Comparison of ENCODE assay signal across 9 cellular contexts in the genomic region with DNA sequence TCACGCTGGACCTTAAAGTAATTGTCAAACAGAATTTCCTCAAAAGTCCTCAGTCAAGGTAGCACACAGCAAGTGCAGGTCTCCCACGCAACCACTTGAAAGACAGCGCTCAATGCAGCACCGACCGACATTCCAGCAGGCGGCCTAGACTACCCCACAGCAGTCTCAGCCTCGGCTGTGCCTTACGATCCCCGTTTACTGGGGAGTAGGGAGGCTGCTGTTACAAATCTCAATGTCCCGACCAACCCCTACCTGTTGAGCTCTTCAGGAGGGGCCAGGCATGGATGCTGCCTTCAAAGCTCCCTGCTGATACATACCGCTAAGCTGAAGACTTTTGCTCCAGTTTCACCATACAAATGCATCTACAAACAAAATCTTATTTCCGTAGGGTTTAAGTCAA. TPM values are rescaled to one million over a fixed set of nuclear protein-coding genes. Genes with fewer than 3 reads are reported as not detected.
A peak's percentile ranks its signal among the peaks of the same experiment; 100 is the strongest.
DNase-seq lines count a peak whose midpoint lies in the region; ATAC-seq, FAIRE-seq and TF ChIP-seq lines count a peak whose summit lies in the region.
"Had no signal": no experiment of that assay in that cellular context is flagged by ENCODE, and none has a peak within 500 bp of the region (broad histone marks: within the 10 kb centered on the region; RNA-seq: fewer than 3 reads in every experiment).

No MANE protein-coding gene starts in this region.

- peak; percentile 1 for DNase-seq in AG20443 (ENCODE audit: low spot score)
- peak; percentile 19 for DNase-seq in RWPE2 (ENCODE audit: low spot score)
- no peak for DNase-seq in astrocyte (ENCODE audit: low read depth)
- no peak for DNase-seq in neural crest cell (ENCODE audit: low read depth, low spot score)
- DNase-seq in GM03348 (ENCODE audit: low spot score): no peak
- DNase-seq: NCI-H524 treated with DMSO at 0.1 percent for 48 hours had no signal

- H3K4me1 ChIP-seq in RWPE2 (ENCODE audit: insufficient read depth, poor library complexity, severe bottlenecking) (peaks cover 53% of the 10 kb centered on the region), astrocyte (ENCODE audit: insufficient read depth, low read length) (peaks cover 39% of the 10 kb centered on the region)

- H3K36me3 Mint-ChIP-seq in astrocyte (ENCODE audit: low read depth, unreplicated experiment): peaks cover 3% of the 10 kb centered on the region
- H3K36me3 Mint-ChIP-seq in neural crest cell (ENCODE audit: low read depth): peaks cover 3% of the 10 kb centered on the region

- no peak overlapping the region for H3K9ac ChIP-seq in astrocyte (ENCODE audit: low read length)

- peak overlapping the region; percentile 80 for H3K27ac ChIP-seq in RWPE2 (ENCODE audit: poor library complexity, severe bottlenecking)
- H3K27ac ChIP-seq in astrocyte (ENCODE audit: low read depth, low read length): no peak overlapping the region

- ATAC-seq in RWPE2 (ENCODE audit: low read depth) (no peak), HG02884 (IDR thresholded peaks at IDR 0.05; ENCODE audit: unreplicated experiment) (no peak), GM19023 (IDR thresholded peaks at IDR 0.05; ENCODE audit: unreplicated experiment) (no peak), HG03139 (IDR thresholded peaks at IDR 0.05; ENCODE audit: unreplicated experiment) (no peak)

- peaks cover 39% of the 10 kb centered on the region for H3K4me1 Mint-ChIP-seq in astrocyte (ENCODE audit: low read depth, unreplicated experiment)
- peaks cover 66% of the 10 kb centered on the region for H3K4me1 Mint-ChIP-seq in neural crest cell

- no peaks in the 10 kb centered on the region for H3K27me3 ChIP-seq in RWPE2 (ENCODE audit: insufficient read depth, poor library complexity, severe bottlenecking)
- H3K27me3 ChIP-seq in astrocyte (ENCODE audit: insufficient read depth, low read length): no peaks in the 10 kb centered on the region

- H3K4me3 Mint-ChIP-seq in astrocyte (ENCODE audit: unreplicated experiment) (no peak overlapping the region), neural crest cell (peak overlapping the region; percentile 52)

- H3K27me3 Mint-ChIP-seq in astrocyte (ENCODE audit: low read depth, unreplicated experiment): no peaks in the 10 kb centered on the region
- H3K27me3 Mint-ChIP-seq in neural crest cell (ENCODE audit: low read depth): no peaks in the 10 kb centered on the region

- H3K27ac Mint-ChIP-seq in astrocyte (ENCODE audit: unreplicated experiment): peak overlapping the region; percentile 41
- H3K27ac Mint-ChIP-seq in neural crest cell (ENCODE audit: unreplicated experiment): peak overlapping the region; percentile 5

- H3K4me2 ChIP-seq in astrocyte (ENCODE audit: low read length): no peak overlapping the region

- peaks cover 67% of the 10 kb centered on the region for H4K20me1 ChIP-seq in astrocyte (ENCODE audit: insufficient read depth, low read length)

- H3K9me3 ChIP-seq in RWPE2 (ENCODE audit: severe bottlenecking): no peaks in the 10 kb centered on the region
- H3K9me3 ChIP-seq in astrocyte (ENCODE audit: insufficient read depth, low read depth, low read length): no peaks in the 10 kb centered on the region

- H3K36me3 ChIP-seq in RWPE2 (ENCODE audit: low read depth) (peaks cover 47% of the 10 kb centered on the region), astrocyte (ENCODE audit: insufficient read depth, low read length) (peaks cover 8% of the 10 kb centered on the region)

- H2AFZ ChIP-seq in astrocyte (ENCODE audit: low read depth, low read length): no peak overlapping the region

- H3K9me3 Mint-ChIP-seq in astrocyte (ENCODE audit: unreplicated experiment) (no peaks in the 10 kb centered on the region), neural crest cell (no peaks in the 10 kb centered on the region)

- FAIRE-seq in astrocyte (lab: Jason Lieb, UNC): no peak

- H3K4me3 ChIP-seq in RWPE2 (ENCODE audit: severe bottlenecking) (no peak overlapping the region), astrocyte (ENCODE audit: insufficient read depth, low read depth, low read length) (no peak overlapping the region)

- TF ChIP-seq CTCF in RWPE2 (IDR thresholded peaks at IDR 0.05; ENCODE audit: poor library complexity, severe bottlenecking): no peak
- no peak for TF ChIP-seq CTCF in astrocyte (IDR thresholded peaks at IDR 0.05; ENCODE audit: insufficient read depth, low read depth, low read length)
- TF ChIP-seq CTCF in neural crest cell (conservative IDR thresholded peaks at IDR 0.05): no peak

- peaks cover 99% of the 10 kb centered on the region for H3K79me2 ChIP-seq in astrocyte (ENCODE audit: insufficient read depth, low read length)

RNA-seq across cellular contexts. Expression of a gene that starts 21.8 kb away (rescaled TPM):
- total RNA-seq in astrocyte (27.1 and 31.4 TPM in 2 replicates), neural crest cell (40.9 and 41.5 TPM in 2 replicates)

RNA-seq across cellular contexts. Expression of a gene that starts 38.8 kb away (rescaled TPM):
- total RNA-seq in astrocyte: 21.3 and 22.2 TPM in 2 replicates
- total RNA-seq in neural crest cell: 20.7 and 23.2 TPM in 2 replicates

Comparison
In these comparisons a context has a peak if more than half of its experiments do, and no peak if none do; other contexts are left out.
1. DNase-seq: peak in AG20443 (single experiment) and RWPE2 (single experiment); none in astrocyte (single experiment), neural crest cell (single experiment) and GM03348 (single experiment).